ENCODE assay signal across 1 cellular context in the genomic region with DNA sequence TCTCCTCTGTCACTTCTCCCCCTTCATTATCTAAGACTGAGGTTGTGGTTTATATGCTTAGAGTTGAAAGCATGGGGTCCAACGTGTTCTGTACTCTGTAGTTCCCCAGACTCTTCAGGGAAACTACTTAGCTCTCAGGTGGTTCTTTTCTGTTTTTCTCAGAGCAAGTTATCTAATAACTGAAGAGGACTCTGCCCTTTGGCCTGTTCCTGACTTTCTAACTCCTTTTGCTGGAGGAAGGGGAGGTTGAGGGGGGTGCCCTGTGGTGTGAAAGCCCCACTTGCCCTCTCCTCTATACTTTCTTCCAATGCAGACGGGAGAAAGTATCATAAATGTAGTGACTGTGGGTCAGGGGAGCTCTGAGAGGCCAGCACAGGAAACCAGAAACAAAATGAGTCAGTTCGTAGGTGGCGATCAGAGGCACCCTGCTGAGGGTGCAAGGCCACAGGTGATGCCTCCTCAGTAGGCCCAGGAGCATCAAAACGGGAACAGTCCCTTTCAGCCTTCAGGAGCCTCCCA.
TF ChIP-seq lines count a peak whose summit lies in the region.

No MANE protein-coding gene starts in this region.

TF ChIP-seq in liver, 16 proteins besides CTCF, POLR2A, EP300 and RAD21:
- TF ChIP-seq, protein P1, sequence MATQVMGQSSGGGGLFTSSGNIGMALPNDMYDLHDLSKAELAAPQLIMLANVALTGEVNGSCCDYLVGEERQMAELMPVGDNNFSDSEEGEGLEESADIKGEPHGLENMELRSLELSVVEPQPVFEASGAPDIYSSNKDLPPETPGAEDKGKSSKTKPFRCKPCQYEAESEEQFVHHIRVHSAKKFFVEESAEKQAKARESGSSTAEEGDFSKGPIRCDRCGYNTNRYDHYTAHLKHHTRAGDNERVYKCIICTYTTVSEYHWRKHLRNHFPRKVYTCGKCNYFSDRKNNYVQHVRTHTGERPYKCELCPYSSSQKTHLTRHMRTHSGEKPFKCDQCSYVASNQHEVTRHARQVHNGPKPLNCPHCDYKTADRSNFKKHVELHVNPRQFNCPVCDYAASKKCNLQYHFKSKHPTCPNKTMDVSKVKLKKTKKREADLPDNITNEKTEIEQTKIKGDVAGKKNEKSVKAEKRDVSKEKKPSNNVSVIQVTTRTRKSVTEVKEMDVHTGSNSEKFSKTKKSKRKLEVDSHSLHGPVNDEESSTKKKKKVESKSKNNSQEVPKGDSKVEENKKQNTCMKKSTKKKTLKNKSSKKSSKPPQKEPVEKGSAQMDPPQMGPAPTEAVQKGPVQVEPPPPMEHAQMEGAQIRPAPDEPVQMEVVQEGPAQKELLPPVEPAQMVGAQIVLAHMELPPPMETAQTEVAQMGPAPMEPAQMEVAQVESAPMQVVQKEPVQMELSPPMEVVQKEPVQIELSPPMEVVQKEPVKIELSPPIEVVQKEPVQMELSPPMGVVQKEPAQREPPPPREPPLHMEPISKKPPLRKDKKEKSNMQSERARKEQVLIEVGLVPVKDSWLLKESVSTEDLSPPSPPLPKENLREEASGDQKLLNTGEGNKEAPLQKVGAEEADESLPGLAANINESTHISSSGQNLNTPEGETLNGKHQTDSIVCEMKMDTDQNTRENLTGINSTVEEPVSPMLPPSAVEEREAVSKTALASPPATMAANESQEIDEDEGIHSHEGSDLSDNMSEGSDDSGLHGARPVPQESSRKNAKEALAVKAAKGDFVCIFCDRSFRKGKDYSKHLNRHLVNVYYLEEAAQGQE (IDR thresholded peaks at IDR 0.05): no peak
- TF ChIP-seq YY1 (IDR thresholded peaks at IDR 0.05) (no peak), NR2F2 (IDR thresholded peaks at IDR 0.05) (no peak), GABPA (IDR thresholded peaks at IDR 0.05 in 1 of 2, conservative IDR thresholded peaks at IDR 0.05 in 1 of 2) (no peak), RXRA (IDR thresholded peaks at IDR 0.05) (no peak), HNF4G (IDR thresholded peaks at IDR 0.05) (no peak), TAF1 (conservative IDR thresholded peaks at IDR 0.05) (no peak), HNF4A (conservative IDR thresholded peaks at IDR 0.05) (peak; percentile 51 to 66), FOXA1 (IDR thresholded peaks at IDR 0.05) (no peak), EGR1 (IDR thresholded peaks at IDR 0.05; ENCODE audit: low read depth in 2 of 2) (no peak), SP1 (IDR thresholded peaks at IDR 0.05) (peak; percentile 26), JUND (IDR thresholded peaks at IDR 0.05) (no peak)
- TF ChIP-seq, protein P2, sequence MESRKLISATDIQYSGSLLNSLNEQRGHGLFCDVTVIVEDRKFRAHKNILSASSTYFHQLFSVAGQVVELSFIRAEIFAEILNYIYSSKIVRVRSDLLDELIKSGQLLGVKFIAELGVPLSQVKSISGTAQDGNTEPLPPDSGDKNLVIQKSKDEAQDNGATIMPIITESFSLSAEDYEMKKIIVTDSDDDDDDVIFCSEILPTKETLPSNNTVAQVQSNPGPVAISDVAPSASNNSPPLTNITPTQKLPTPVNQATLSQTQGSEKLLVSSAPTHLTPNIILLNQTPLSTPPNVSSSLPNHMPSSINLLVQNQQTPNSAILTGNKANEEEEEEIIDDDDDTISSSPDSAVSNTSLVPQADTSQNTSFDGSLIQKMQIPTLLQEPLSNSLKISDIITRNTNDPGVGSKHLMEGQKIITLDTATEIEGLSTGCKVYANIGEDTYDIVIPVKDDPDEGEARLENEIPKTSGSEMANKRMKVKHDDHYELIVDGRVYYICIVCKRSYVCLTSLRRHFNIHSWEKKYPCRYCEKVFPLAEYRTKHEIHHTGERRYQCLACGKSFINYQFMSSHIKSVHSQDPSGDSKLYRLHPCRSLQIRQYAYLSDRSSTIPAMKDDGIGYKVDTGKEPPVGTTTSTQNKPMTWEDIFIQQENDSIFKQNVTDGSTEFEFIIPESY (IDR thresholded peaks at IDR 0.05): no peak
- TF ChIP-seq, protein P3, sequence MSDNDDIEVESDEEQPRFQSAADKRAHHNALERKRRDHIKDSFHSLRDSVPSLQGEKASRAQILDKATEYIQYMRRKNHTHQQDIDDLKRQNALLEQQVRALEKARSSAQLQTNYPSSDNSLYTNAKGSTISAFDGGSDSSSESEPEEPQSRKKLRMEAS (IDR thresholded peaks at IDR 0.05): no peak
